In the genomic region with DNA sequence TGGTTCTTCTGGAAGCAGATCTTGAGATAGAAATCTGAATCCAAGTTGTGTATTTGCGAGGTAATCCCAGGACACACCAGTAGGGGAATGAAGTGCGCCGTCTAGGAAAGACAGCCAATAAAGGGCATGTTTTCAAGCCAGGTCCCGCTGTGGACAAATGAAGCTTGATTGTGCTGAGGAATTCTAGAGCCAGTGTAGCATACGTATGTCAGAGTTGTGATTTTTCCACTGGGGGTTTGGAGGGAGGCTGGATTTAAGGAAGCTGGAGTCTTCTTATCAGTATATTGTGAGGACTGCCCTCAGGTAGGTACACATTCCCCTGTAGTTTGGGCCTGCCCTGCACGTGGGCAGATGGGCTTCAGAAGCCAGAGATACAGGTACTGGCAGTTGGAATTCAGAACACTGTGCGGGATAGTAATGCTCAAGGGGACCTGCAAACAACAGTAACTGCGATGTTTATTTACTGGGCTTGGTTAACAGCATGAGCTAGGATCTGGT, we compare ENCODE assay signal across 8 cellular contexts. TPM values are rescaled to one million over a fixed set of nuclear protein-coding genes. Genes with fewer than 3 reads are reported as not detected.
DNase-seq lines count a peak whose midpoint lies in the region; ATAC-seq and TF ChIP-seq lines count a peak whose summit lies in the region.

No MANE protein-coding gene starts in this region.

- peaks cover 8% of the 10 kb centered on the region; the same call in 1 of the 2 replicates for H3K9me3 Mint-ChIP-seq in WTC11
- H3K9me3 Mint-ChIP-seq in activated T-helper 1 cell treated with anti-CD3 and anti-CD28 coated beads, Interleukin-12 subunit alpha, Interleukin-12 subunit beta, Interleukin-2, Interleukin-4 antibody, amounts not matched to agents 30 ng/mL and 10 ng/mL and 1 ng/mL, durations not matched to agents 14 hours and 24 hours and 36 hours: no peaks in the 10 kb centered on the region

- H3K27ac Mint-ChIP-seq in WTC11: peak overlapping the region; percentile 41; the same call in 1 of the 2 replicates
- H3K27ac Mint-ChIP-seq in activated T-helper 1 cell treated with anti-CD3 and anti-CD28 coated beads, Interleukin-12 subunit alpha, Interleukin-12 subunit beta, Interleukin-2, Interleukin-4 antibody, amounts not matched to agents 30 ng/mL and 10 ng/mL and 1 ng/mL, durations not matched to agents 14 hours and 24 hours and 36 hours: no peak overlapping the region

- H3K4me1 Mint-ChIP-seq in WTC11: peaks cover 75% of the 10 kb centered on the region
- peaks cover 21% of the 10 kb centered on the region for H3K4me1 Mint-ChIP-seq in activated T-helper 1 cell treated with anti-CD3 and anti-CD28 coated beads, Interleukin-12 subunit alpha, Interleukin-12 subunit beta, Interleukin-2, Interleukin-4 antibody, amounts not matched to agents 30 ng/mL and 10 ng/mL and 1 ng/mL, durations not matched to agents 14 hours and 24 hours and 36 hours (ENCODE audit: low read depth)

- H3K4me3 ChIP-seq in AG09309 (ENCODE audit: control insufficient read depth, low read depth, low read length) (no peak overlapping the region), GM12875 (ENCODE audit: low read depth, low read length) (no peak overlapping the region)

- H3K27me3 Mint-ChIP-seq in WTC11 (ENCODE audit: low read depth): no peaks in the 10 kb centered on the region
- H3K27me3 Mint-ChIP-seq in activated T-helper 1 cell treated with anti-CD3 and anti-CD28 coated beads, Interleukin-12 subunit alpha, Interleukin-12 subunit beta, Interleukin-2, Interleukin-4 antibody, amounts not matched to agents 30 ng/mL and 10 ng/mL and 1 ng/mL, durations not matched to agents 14 hours and 24 hours and 36 hours (ENCODE audit: insufficient read depth): no peaks in the 10 kb centered on the region

- peak; percentile 78 for ATAC-seq in WTC11
- ATAC-seq in activated CD4-positive, CD25-positive, alpha-beta regulatory T cell treated with anti-CD3 and anti-CD28 coated beads, Interleukin-2, amount 50 U/mL, for 24 hours: no peak

- H3K36me3 Mint-ChIP-seq in WTC11: peaks cover 9% of the 10 kb centered on the region
- no peaks in the 10 kb centered on the region for H3K36me3 Mint-ChIP-seq in activated T-helper 1 cell treated with anti-CD3 and anti-CD28 coated beads, Interleukin-12 subunit alpha, Interleukin-12 subunit beta, Interleukin-2, Interleukin-4 antibody, amounts not matched to agents 30 ng/mL and 10 ng/mL and 1 ng/mL, durations not matched to agents 14 hours and 24 hours and 36 hours (ENCODE audit: low read depth)

- TF ChIP-seq CTCF in AG09309 (IDR thresholded peaks at IDR 0.05; ENCODE audit: control insufficient read depth, insufficient read depth, low read depth, low read length, missing control alignments) (peak; percentile 34), GM12875 (IDR thresholded peaks at IDR 0.05; ENCODE audit: borderline replicate concordance, insufficient read depth, low read depth, low read length) (peak; percentile 30; the same call in 1 of the 2 replicates), WTC11 (IDR thresholded peaks at IDR 0.05) (peak; percentile 77)

- DNase-seq in AG09309 (ENCODE audit: low read depth) (no peak), WTC11 (ENCODE audit: low spot score) (peak; percentile 65), iPS-NIHi11 (ENCODE audit: low spot score) (peak; percentile 59), NOMO-1 (lab: John Stamatoyannopoulos, UW; ENCODE audit: unreplicated experiment in 2 of 2) (no peak), NCI-H526 treated with DMSO at 0.1 percent for 48 hours (lab: John Stamatoyannopoulos, UW) (no peak)
- no peak for DNase-seq in activated T-helper 1 cell treated with anti-CD3 and anti-CD28 coated beads, Interleukin-12 subunit alpha, Interleukin-12 subunit beta, Interleukin-2, Interleukin-4 antibody, amounts not matched to agents 30 ng/mL and 10 ng/mL and 1 ng/mL, durations not matched to agents 14 hours and 24 hours and 36 hours (ENCODE audit: low spot score)

- CTCF ChIA-PET in WTC11 (lab: Charles Lee): interaction anchor here (0.6 to 1.9 kb wide), 7 partner anchors 9 to 1117 kb away, joined by 3 to 6 read pairs (median 3); no protein-coding TSS in a partner anchor

- POLR2A ChIA-PET in WTC11 (lab: Charles Lee): no interaction called here

- intact Hi-C loops in activated T-helper 1 cell treated with anti-CD3 and anti-CD28 coated beads, Interleukin-12 subunit alpha, Interleukin-12 subunit beta, Interleukin-2, Interleukin-4 antibody, amounts not matched to agents 30 ng/mL and 10 ng/mL and 1 ng/mL, durations not matched to agents 14 hours and 24 hours and 36 hours (cut with micrococcal nuclease): no loop called here

- H3K4me3 Mint-ChIP-seq in WTC11: no peak overlapping the region
- H3K4me3 Mint-ChIP-seq in activated T-helper 1 cell treated with anti-CD3 and anti-CD28 coated beads, Interleukin-12 subunit alpha, Interleukin-12 subunit beta, Interleukin-2, Interleukin-4 antibody, amounts not matched to agents 30 ng/mL and 10 ng/mL and 1 ng/mL, durations not matched to agents 14 hours and 24 hours and 36 hours: no peak overlapping the region

TF ChIP-seq in WTC11, 78 proteins besides CTCF, POLR2A, EP300 and RAD21 (continues in another document):
- TF ChIP-seq ZNF671 (CRISPR knock-in tag; IDR thresholded peaks at IDR 0.05) (no peak), JAZF1 (CRISPR knock-in tag; IDR thresholded peaks at IDR 0.05) (no peak), ELF4 (CRISPR knock-in tag; IDR thresholded peaks at IDR 0.05; ENCODE audit: low read depth) (no peak), ZNF263 (CRISPR knock-in tag; IDR thresholded peaks at IDR 0.05; ENCODE audit: low read depth) (no peak)
- TF ChIP-seq, protein P1, sequence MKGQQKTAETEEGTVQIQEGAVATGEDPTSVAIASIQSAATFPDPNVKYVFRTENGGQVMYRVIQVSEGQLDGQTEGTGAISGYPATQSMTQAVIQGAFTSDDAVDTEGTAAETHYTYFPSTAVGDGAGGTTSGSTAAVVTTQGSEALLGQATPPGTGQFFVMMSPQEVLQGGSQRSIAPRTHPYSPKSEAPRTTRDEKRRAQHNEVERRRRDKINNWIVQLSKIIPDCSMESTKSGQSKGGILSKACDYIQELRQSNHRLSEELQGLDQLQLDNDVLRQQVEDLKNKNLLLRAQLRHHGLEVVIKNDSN (CRISPR knock-in tag; IDR thresholded peaks at IDR 0.05): no peak
- TF ChIP-seq, protein P2, sequence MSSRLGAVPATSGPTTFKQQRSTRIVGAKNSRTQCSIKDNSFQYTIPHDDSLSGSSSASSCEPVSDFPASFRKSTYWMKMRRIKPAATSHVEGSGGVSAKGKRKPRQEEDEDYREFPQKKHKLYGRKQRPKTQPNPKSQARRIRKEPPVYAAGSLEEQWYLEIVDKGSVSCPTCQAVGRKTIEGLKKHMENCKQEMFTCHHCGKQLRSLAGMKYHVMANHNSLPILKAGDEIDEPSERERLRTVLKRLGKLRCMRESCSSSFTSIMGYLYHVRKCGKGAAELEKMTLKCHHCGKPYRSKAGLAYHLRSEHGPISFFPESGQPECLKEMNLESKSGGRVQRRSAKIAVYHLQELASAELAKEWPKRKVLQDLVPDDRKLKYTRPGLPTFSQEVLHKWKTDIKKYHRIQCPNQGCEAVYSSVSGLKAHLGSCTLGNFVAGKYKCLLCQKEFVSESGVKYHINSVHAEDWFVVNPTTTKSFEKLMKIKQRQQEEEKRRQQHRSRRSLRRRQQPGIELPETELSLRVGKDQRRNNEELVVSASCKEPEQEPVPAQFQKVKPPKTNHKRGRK (CRISPR knock-in tag; IDR thresholded peaks at IDR 0.05; ENCODE audit: borderline replicate concordance): no peak
- TF ChIP-seq, protein P3, sequence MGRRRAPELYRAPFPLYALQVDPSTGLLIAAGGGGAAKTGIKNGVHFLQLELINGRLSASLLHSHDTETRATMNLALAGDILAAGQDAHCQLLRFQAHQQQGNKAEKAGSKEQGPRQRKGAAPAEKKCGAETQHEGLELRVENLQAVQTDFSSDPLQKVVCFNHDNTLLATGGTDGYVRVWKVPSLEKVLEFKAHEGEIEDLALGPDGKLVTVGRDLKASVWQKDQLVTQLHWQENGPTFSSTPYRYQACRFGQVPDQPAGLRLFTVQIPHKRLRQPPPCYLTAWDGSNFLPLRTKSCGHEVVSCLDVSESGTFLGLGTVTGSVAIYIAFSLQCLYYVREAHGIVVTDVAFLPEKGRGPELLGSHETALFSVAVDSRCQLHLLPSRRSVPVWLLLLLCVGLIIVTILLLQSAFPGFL (CRISPR knock-in tag; IDR thresholded peaks at IDR 0.05; ENCODE audit: borderline replicate concordance): no peak
- TF ChIP-seq, protein P4, sequence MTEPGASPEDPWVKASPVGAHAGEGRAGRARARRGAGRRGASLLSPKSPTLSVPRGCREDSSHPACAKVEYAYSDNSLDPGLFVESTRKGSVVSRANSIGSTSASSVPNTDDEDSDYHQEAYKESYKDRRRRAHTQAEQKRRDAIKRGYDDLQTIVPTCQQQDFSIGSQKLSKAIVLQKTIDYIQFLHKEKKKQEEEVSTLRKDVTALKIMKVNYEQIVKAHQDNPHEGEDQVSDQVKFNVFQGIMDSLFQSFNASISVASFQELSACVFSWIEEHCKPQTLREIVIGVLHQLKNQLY (CRISPR knock-in tag; IDR thresholded peaks at IDR 0.05): no peak
- TF ChIP-seq, protein P5, sequence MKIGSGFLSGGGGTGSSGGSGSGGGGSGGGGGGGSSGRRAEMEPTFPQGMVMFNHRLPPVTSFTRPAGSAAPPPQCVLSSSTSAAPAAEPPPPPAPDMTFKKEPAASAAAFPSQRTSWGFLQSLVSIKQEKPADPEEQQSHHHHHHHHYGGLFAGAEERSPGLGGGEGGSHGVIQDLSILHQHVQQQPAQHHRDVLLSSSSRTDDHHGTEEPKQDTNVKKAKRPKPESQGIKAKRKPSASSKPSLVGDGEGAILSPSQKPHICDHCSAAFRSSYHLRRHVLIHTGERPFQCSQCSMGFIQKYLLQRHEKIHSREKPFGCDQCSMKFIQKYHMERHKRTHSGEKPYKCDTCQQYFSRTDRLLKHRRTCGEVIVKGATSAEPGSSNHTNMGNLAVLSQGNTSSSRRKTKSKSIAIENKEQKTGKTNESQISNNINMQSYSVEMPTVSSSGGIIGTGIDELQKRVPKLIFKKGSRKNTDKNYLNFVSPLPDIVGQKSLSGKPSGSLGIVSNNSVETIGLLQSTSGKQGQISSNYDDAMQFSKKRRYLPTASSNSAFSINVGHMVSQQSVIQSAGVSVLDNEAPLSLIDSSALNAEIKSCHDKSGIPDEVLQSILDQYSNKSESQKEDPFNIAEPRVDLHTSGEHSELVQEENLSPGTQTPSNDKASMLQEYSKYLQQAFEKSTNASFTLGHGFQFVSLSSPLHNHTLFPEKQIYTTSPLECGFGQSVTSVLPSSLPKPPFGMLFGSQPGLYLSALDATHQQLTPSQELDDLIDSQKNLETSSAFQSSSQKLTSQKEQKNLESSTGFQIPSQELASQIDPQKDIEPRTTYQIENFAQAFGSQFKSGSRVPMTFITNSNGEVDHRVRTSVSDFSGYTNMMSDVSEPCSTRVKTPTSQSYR (CRISPR knock-in tag; IDR thresholded peaks at IDR 0.05): no peak

RNA-seq across cellular contexts. Expression of a gene that starts 50.9 kb away (rescaled TPM):
- total RNA-seq in WTC11 (2021): 24.0 to 26.8 TPM (median 24.9 TPM) in 3 replicates
- total RNA-seq in activated T-helper 1 cell treated with anti-CD3 and anti-CD28 coated beads, Interleukin-12 subunit alpha, Interleukin-12 subunit beta, Interleukin-2, Interleukin-4 antibody, amounts not matched to agents 30 ng/mL and 10 ng/mL and 1 ng/mL, durations not matched to agents 14 hours and 24 hours and 36 hours: 20.5 and 21.2 TPM in 2 replicates

Comparison
In these comparisons a context has a peak if more than half of its experiments do, and no peak if none do; other contexts are left out.
1. DNase-seq: peak in WTC11 (single experiment) and iPS-NIHi11 (single experiment); none in AG09309 (single experiment), activated T-helper 1 cell treated with anti-CD3 and anti-CD28 coated beads, Interleukin-12 subunit alpha, Interleukin-12 subunit beta, Interleukin-2, Interleukin-4 antibody, amounts not matched to agents 30 ng/mL and 10 ng/mL and 1 ng/mL, durations not matched to agents 14 hours and 24 hours and 36 hours (single experiment), NOMO-1 (0 of 2) and NCI-H526 treated with DMSO at 0.1 percent for 48 hours (single experiment).
2. Peak in every context shown above with its lines, with median percentiles within 50 percentile points of each other: CTCF ChIP-seq.